8 cellular contexts compared by ENCODE assay signal in the genomic region with DNA sequence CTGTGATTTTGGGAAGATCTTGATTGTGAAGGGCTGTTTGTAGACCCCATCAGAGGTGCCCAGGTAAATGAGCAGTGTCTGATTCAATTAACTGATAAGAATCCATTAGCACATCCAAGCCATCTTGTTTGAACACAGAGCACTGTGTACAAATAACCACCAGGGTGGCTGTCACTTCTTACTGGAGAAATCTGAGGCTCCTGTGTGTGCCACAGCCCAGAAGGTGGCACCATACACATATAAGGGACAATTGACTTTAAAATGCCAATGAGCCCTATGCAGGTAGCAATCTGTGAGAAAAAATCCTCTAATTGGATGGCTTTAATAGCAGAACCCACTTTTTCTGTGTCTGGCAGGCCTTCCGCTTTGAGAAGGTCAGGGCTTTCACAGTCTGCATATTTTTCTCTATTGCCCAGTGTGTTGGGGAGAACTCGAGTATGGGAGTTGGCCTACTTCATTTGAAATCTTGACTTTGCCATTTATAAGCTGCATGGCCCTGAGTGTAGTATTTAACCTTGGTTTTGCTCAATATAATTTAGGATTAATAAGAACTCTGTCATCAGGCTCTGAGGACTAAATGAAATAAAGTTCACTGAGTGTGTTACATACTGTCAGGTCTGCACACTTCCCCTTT.
DNase-seq lines count a peak whose midpoint lies in the region; ATAC-seq, FAIRE-seq and TF ChIP-seq lines count a peak whose summit lies in the region.

No MANE protein-coding gene starts in this region.

- no peaks in the 10 kb centered on the region for H3K27me3 ChIP-seq in right lobe of liver

- CTCF ChIA-PET in OCI-LY7 (lab: Charles Lee; ENCODE audit: unreplicated experiment): no interaction called here

- intact Hi-C loops in OCI-LY7 (cut with micrococcal nuclease; ENCODE audit: unreplicated experiment) (no loop called here), right lobe of liver (cut with DNase I) (no loop called here)

- peak; percentile 13 for TF ChIP-seq CTCF in GM12865 (IDR thresholded peaks at IDR 0.05; ENCODE audit: insufficient read depth, low read depth, low read length, missing control alignments)
- peak; percentile 58 for TF ChIP-seq CTCF in OCI-LY7 (conservative IDR thresholded peaks at IDR 0.05; ENCODE audit: low read length)
- peak; percentile 61 to 73 (median 67) for TF ChIP-seq CTCF in right lobe of liver (IDR thresholded peaks at IDR 0.05)
- TF ChIP-seq CTCF in GM20000 (IDR thresholded peaks at IDR 0.05; ENCODE audit: extremely low read depth, missing control alignments): no peak

- H3K4me3 ChIP-seq in GM12865 (ENCODE audit: low read depth, low read length) (no peak overlapping the region), OCI-LY7 (ENCODE audit: low read depth, low read length, poor library complexity, severe bottlenecking) (no peak overlapping the region), right lobe of liver (no peak overlapping the region)

- no peak overlapping the region for H2AFZ ChIP-seq in OCI-LY7 (ENCODE audit: low read length)

- H3K36me3 ChIP-seq in OCI-LY7 (ENCODE audit: insufficient read depth, low read length) (no peaks in the 10 kb centered on the region), right lobe of liver (no peaks in the 10 kb centered on the region)

- peak; percentile 44 for ATAC-seq in HG02798 (IDR thresholded peaks at IDR 0.05; ENCODE audit: poor library complexity, unreplicated experiment)
- ATAC-seq in right lobe of liver: peak; percentile 80 to 90 (median 84)

- no peaks in the 10 kb centered on the region for H3K79me2 ChIP-seq in OCI-LY7 (ENCODE audit: insufficient read depth, low read depth, low read length)

- BruUV-seq in OCI-LY7 (replicated peaks; lab: Mats Ljungman, UMichigan): no TSS peak

- no peak overlapping the region for H3K27ac ChIP-seq in OCI-LY7 (ENCODE audit: low read depth, low read length, poor library complexity, severe bottlenecking)
- H3K27ac ChIP-seq in right lobe of liver: no peak overlapping the region

- H3K9me2 ChIP-seq in OCI-LY7 (ENCODE audit: insufficient read depth, low read length): no peaks in the 10 kb centered on the region

- H4K20me1 ChIP-seq in OCI-LY7 (ENCODE audit: insufficient read depth, low read length): no peaks in the 10 kb centered on the region

- TF ChIP-seq POLR2A in right lobe of liver (IDR thresholded peaks at IDR 0.05): no peak

- POLR2A ChIA-PET in OCI-LY7 (lab: Charles Lee): no interaction called here

- no peaks in the 10 kb centered on the region for H3K9me3 ChIP-seq in OCI-LY7 (ENCODE audit: low read length)
- no peaks in the 10 kb centered on the region for H3K9me3 ChIP-seq in right lobe of liver

- WGBS in right lobe of liver (ENCODE audit: insufficient coverage, low coverage, low lambda C conversion rate, missing lambda C conversion rate): 60% methylated on average over 1 of the region's 2 CpGs

- DNase-seq in GM12865 (ENCODE audit: low read depth) (peak; percentile 38), OCI-LY7 (ENCODE audit: low spot score) (peak; percentile 15), right lobe of liver (peak in 2 of 3 donors; percentile 50 to 54), AG20443 (ENCODE audit: low spot score) (no peak), HTR-8/SVneo (ENCODE audit: insufficient read length, low spot score) (no peak), GM20000 (ENCODE audit: low spot score) (no peak)
- no peak for DNase-seq in activated CD4-positive, alpha-beta T cell treated with anti-CD3 and anti-CD28 coated beads for 4 hours

- FAIRE-seq in HTR-8/SVneo (lab: Jason Lieb, UNC): no peak

- no peaks in the 10 kb centered on the region for H3K4me1 ChIP-seq in OCI-LY7 (ENCODE audit: insufficient read depth, low read length, poor library complexity, severe bottlenecking)
- H3K4me1 ChIP-seq in right lobe of liver: peaks cover 0 to 15% (median 6%) of the 10 kb centered on the region in 4 donors

- H3K4me2 ChIP-seq in OCI-LY7 (ENCODE audit: low read length): no peak overlapping the region

Comparison
In these comparisons a context has a peak if more than half of its experiments do, and no peak if none do; other contexts are left out.
1. DNase-seq: peak in GM12865 (single experiment), OCI-LY7 (single experiment) and right lobe of liver (2 of 3); none in AG20443 (single experiment), HTR-8/SVneo (single experiment), GM20000 (single experiment) and activated CD4-positive, alpha-beta T cell treated with anti-CD3 and anti-CD28 coated beads for 4 hours (0 of 2).